Comparison of ENCODE assay signal across 16 cellular contexts in the genomic region with DNA sequence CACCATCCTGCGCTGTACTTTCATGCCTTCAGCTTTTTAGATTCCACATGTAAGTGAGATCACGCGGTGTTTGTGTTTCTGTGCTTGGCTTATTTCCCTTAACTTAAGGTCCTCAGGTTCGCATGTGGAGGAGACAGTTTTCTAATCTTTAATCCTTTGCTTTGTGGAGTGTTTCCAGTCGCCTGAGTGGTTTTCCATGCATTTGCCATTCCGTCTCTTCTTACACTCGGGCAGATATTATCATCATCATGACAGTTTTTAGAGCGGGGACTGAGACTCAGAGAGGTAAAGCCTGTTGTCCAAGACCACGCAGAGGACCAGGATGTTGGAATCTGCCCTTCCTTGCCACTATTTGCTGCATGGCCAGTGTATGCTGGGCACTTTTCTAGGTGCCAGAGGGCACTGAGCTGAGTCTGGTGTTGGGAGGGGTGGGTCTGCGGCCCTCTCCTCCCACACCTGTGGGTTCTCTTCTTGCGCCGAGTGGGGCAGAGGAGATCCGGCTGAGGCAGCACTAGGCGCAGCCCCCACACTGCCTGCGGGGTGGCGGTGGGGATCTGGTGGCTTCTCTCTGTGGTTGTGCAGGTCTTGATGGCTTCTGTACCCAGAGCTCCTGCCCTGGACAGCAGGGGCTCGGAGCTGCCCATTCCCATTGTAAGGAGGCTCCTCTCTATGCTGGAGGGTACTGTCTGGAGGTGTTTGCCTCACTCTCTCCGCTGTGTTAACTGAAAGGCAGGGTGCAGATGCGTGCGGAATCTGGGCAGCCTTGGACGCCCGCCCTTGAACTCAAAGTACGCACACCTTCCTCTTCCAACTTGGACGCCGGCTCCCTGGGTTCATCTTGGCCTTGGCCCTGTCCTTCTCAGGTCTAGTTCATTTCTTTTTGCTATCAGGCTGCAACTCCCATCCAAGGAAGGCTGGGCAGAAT.
A peak's percentile ranks its signal among the peaks of the same experiment; 100 is the strongest.
DNase-seq lines count a peak whose midpoint lies in the region; ATAC-seq and TF ChIP-seq lines count a peak whose summit lies in the region.
"Had no signal": no experiment of that assay in that cellular context is flagged by ENCODE, and none has a peak within 500 bp of the region (broad histone marks: within the 10 kb centered on the region; RNA-seq: fewer than 3 reads in every experiment).

No MANE protein-coding gene starts in this region.

- ATAC-seq in activated CD8-positive, alpha-beta memory T cell treated with anti-CD3 and anti-CD28 coated beads, Interleukin-2, amount 10 ng/mL, durations not matched to agents 7 days and 5 days = no peak
- ATAC-seq in T-helper 17 cell (no peak), HG02759 (IDR thresholded peaks at IDR 0.05; ENCODE audit: unreplicated experiment) (no peak)
- ATAC-seq: HCT116 had no signal

- H3K9me3 ChIP-seq in T-helper 17 cell (ENCODE audit: control insufficient read depth, low read length, poor library complexity, severe bottlenecking) (no peaks in the 10 kb centered on the region), neuronal stem cell (replicated peaks in 1 of 2; ENCODE audit: control insufficient read depth in 2 of 2, insufficient read depth in 1 of 2, low read depth in 1 of 2, low read length in 2 of 2) (no peaks in the 10 kb centered on the region), vagina (no peaks in the 10 kb centered on the region), GM23248 (ENCODE audit: low read depth) (no peaks in the 10 kb centered on the region)

- no peaks in the 10 kb centered on the region for H3K79me1 ChIP-seq in neuronal stem cell (ENCODE audit: low read depth, low read length)

- CTCF ChIA-PET in activated CD8-positive, alpha-beta memory T cell treated with anti-CD3 and anti-CD28 coated beads, Interleukin-2, amount 10 ng/mL, durations not matched to agents 7 days and 5 days (lab: Charles Lee) = no interaction called here

- H3K4me1 Mint-ChIP-seq in activated CD8-positive, alpha-beta memory T cell treated with anti-CD3 and anti-CD28 coated beads, Interleukin-2, amount 10 ng/mL, durations not matched to agents 7 days and 5 days = no peaks in the 10 kb centered on the region
- H3K4me1 Mint-ChIP-seq in T-helper 17 cell = no peaks in the 10 kb centered on the region
- H3K4me1 Mint-ChIP-seq: CD4-positive, CD25-positive, alpha-beta regulatory T cell had no signal

- TF ChIP-seq POLR2A in vagina (IDR thresholded peaks at IDR 0.05) = no peak

- no peaks in the 10 kb centered on the region for H3K9me2 ChIP-seq in GM23248 (ENCODE audit: insufficient read depth)

- peak overlapping the region; percentile 23 for H3K18ac ChIP-seq in neuronal stem cell (ENCODE audit: low read length)

- no CpG with 5 or more reads among the region's 25 CpGs for WGBS in neuronal stem cell (ENCODE audit: extremely low coverage in 2 of 2, insufficient read length in 2 of 2, insufficient replicate concordance in 1 of 2), 2 donors
- 60% methylated on average over 25 of the region's 25 CpGs for WGBS in GM23248 (ENCODE audit: low coverage in 1 of 2, low lambda C conversion rate in 2 of 2, missing lambda C conversion rate in 2 of 2), 2 experiments

- no peak overlapping the region for H2BK120ac ChIP-seq in neuronal stem cell (ENCODE audit: low read depth, low read length)

- peaks cover 14% of the 10 kb centered on the region for H3K27me3 Mint-ChIP-seq in activated CD8-positive, alpha-beta memory T cell treated with anti-CD3 and anti-CD28 coated beads, Interleukin-2, amount 10 ng/mL, durations not matched to agents 7 days and 5 days
- H3K27me3 Mint-ChIP-seq in T-helper 17 cell = peaks cover 52% of the 10 kb centered on the region

- H3K4me2 ChIP-seq in neuronal stem cell (ENCODE audit: insufficient read depth, low read length, poor library complexity, severe bottlenecking) (no peak overlapping the region), GM23248 (ENCODE audit: unreplicated experiment) (no peak overlapping the region)
- H3K4me2 ChIP-seq: PC-9 had no signal

- peak; percentile 23 for DNase-seq in activated CD8-positive, alpha-beta memory T cell treated with anti-CD3 and anti-CD28 coated beads, Interleukin-2, amount 10 ng/mL, durations not matched to agents 7 days and 5 days
- no peak for DNase-seq in activated CD8-positive, alpha-beta memory T cell treated with anti-CD3 and anti-CD28 coated beads, Interleukin-2, amount 50 U/mL, for 4 hours
- DNase-seq in T-helper 17 cell = no peak
- no peak for DNase-seq in neuronal stem cell (ENCODE audit: low spot score)
- DNase-seq in vagina (ENCODE audit: extremely low spot score in 2 of 2) = peak; percentile 55 to 65
- no peak for DNase-seq in GM23248
- no peak for DNase-seq in SIG-M5 (lab: John Stamatoyannopoulos, UW)
- DNase-seq: Calu3; CD4-positive, CD25-positive, alpha-beta regulatory T cell; IMR-90; Kasumi-1; NCI-H146; NCI-H345; PC-9 had no signal

- intact Hi-C loops in vagina (cut with DNase I) = no loop called here

- H3K4me3 ChIP-seq in neuronal stem cell (ENCODE audit: low read length in 2 of 2) (no peak overlapping the region), vagina (no peak overlapping the region), GM23248 (no peak overlapping the region)
- H3K4me3 ChIP-seq: PC-9 had no signal

- H3K14ac ChIP-seq in neuronal stem cell (ENCODE audit: low read length) = no peak overlapping the region

- no peak overlapping the region for H3K27ac Mint-ChIP-seq in activated CD8-positive, alpha-beta memory T cell treated with anti-CD3 and anti-CD28 coated beads, Interleukin-2, amount 10 ng/mL, durations not matched to agents 7 days and 5 days
- H3K27ac Mint-ChIP-seq in T-helper 17 cell = peak overlapping the region; percentile 27

- H3K36me3 ChIP-seq in neuronal stem cell (replicated peaks in 1 of 2; ENCODE audit: control insufficient read depth in 2 of 2, insufficient read depth in 2 of 2, low read length in 2 of 2) = no peaks in the 10 kb centered on the region
- H3K36me3 ChIP-seq in vagina = no peaks in the 10 kb centered on the region
- no peaks in the 10 kb centered on the region for H3K36me3 ChIP-seq in GM23248 (ENCODE audit: low read depth)

- H3K23ac ChIP-seq in neuronal stem cell (ENCODE audit: low read depth, low read length, poor library complexity) = no peak overlapping the region

- H3K9me3 Mint-ChIP-seq in activated CD8-positive, alpha-beta memory T cell treated with anti-CD3 and anti-CD28 coated beads, Interleukin-2, amount 10 ng/mL, durations not matched to agents 7 days and 5 days (ENCODE audit: low read depth) = no peaks in the 10 kb centered on the region
- H3K9me3 Mint-ChIP-seq: CD4-positive, CD25-positive, alpha-beta regulatory T cell had no signal

- no peaks in the 10 kb centered on the region for H3K79me2 ChIP-seq in GM23248 (ENCODE audit: insufficient read depth)

- H3K4me3 Mint-ChIP-seq in activated CD8-positive, alpha-beta memory T cell treated with anti-CD3 and anti-CD28 coated beads, Interleukin-2, amount 10 ng/mL, durations not matched to agents 7 days and 5 days = no peak overlapping the region
- H3K4me3 Mint-ChIP-seq in T-helper 17 cell = no peak overlapping the region
- H3K4me3 Mint-ChIP-seq: CD4-positive, CD25-positive, alpha-beta regulatory T cell had no signal

- TF ChIP-seq CTCF in vagina (IDR thresholded peaks at IDR 0.05) = no peak

- H2BK12ac ChIP-seq in neuronal stem cell (ENCODE audit: low read length) = no peak overlapping the region

- H3K4me1 ChIP-seq in neuronal stem cell (ENCODE audit: control insufficient read depth in 2 of 2, insufficient read depth in 1 of 2, low read depth in 1 of 2, low read length in 2 of 2) = peaks cover 15 to 31% of the 10 kb centered on the region in 2 donors
- H3K4me1 ChIP-seq in vagina = no peaks in the 10 kb centered on the region
- no peaks in the 10 kb centered on the region for H3K4me1 ChIP-seq in GM23248 (ENCODE audit: insufficient read depth)

- H3K27me3 ChIP-seq in neuronal stem cell (ENCODE audit: control insufficient read depth in 3 of 3, insufficient read depth in 3 of 3, low read depth in 1 of 3, low read length in 3 of 3) = no peaks in the 10 kb centered on the region
- H3K27me3 ChIP-seq in vagina = no peaks in the 10 kb centered on the region
- H3K27me3 ChIP-seq in GM23248 (replicated peaks; ENCODE audit: insufficient read depth) = no peaks in the 10 kb centered on the region

- H2AFZ ChIP-seq in neuronal stem cell (ENCODE audit: low read length) (peak overlapping the region; percentile 35), GM23248 (no peak overlapping the region)
- H2AFZ ChIP-seq: PC-9 had no signal

- no peak overlapping the region for H4K91ac ChIP-seq in neuronal stem cell (ENCODE audit: low read depth, low read length, poor library complexity)

- H3K36me3 Mint-ChIP-seq in activated CD8-positive, alpha-beta memory T cell treated with anti-CD3 and anti-CD28 coated beads, Interleukin-2, amount 10 ng/mL, durations not matched to agents 7 days and 5 days = no peaks in the 10 kb centered on the region
- H3K36me3 Mint-ChIP-seq in T-helper 17 cell (ENCODE audit: low read depth) = no peaks in the 10 kb centered on the region
- H3K36me3 Mint-ChIP-seq: CD4-positive, CD25-positive, alpha-beta regulatory T cell had no signal

- no peak overlapping the region for H2BK15ac ChIP-seq in neuronal stem cell (ENCODE audit: low read length)

- peak overlapping the region; percentile 21 for H2AK5ac ChIP-seq in neuronal stem cell (ENCODE audit: low read depth, low read length)

- no peak overlapping the region for H2BK5ac ChIP-seq in neuronal stem cell (ENCODE audit: low read length)

- H3K9ac ChIP-seq in neuronal stem cell (ENCODE audit: low read depth, low read length, poor library complexity) = no peak overlapping the region
- H3K9ac ChIP-seq in GM23248 = no peak overlapping the region

- no peak overlapping the region for H4K8ac ChIP-seq in neuronal stem cell (ENCODE audit: low read depth, low read length)

- no peak overlapping the region for H3K4ac ChIP-seq in neuronal stem cell (ENCODE audit: low read length)

- no peaks in the 10 kb centered on the region for H3F3A ChIP-seq in GM23248 (ENCODE audit: insufficient read depth)

- in situ Hi-C loops in GM23248 (cut with MboI) = no loop called here

- H4K20me1 ChIP-seq in GM23248 (ENCODE audit: insufficient read depth) = no peaks in the 10 kb centered on the region

- H3K27ac ChIP-seq in neuronal stem cell (replicated peaks; ENCODE audit: low read length) = no peak overlapping the region
- no peak overlapping the region for H3K27ac ChIP-seq in vagina
- H3K27ac ChIP-seq in GM23248 = no peak overlapping the region
- H3K27ac ChIP-seq: PC-9 had no signal

Comparison
In these comparisons a context has a peak if more than half of its experiments do, and no peak if none do; other contexts are left out.
1. DNase-seq: peak in activated CD8-positive, alpha-beta memory T cell treated with anti-CD3 and anti-CD28 coated beads, Interleukin-2, amount 10 ng/mL, durations not matched to agents 7 days and 5 days (single experiment) and vagina (2 of 2); none in activated CD8-positive, alpha-beta memory T cell treated with anti-CD3 and anti-CD28 coated beads, Interleukin-2, amount 50 U/mL, for 4 hours (single experiment), T-helper 17 cell (0 of 3), neuronal stem cell (single experiment), GM23248 (single experiment) and SIG-M5 (single experiment).